ENCODE assay signal across 2 cellular contexts in genomic region chr20:33518071-33518470, GRCh38.
TF ChIP-seq lines count a peak whose summit lies in the region.

No MANE protein-coding gene starts in this region.

TF ChIP-seq in HepG2, 621 proteins besides CTCF, POLR2A, EP300 and RAD21:
- TF ChIP-seq ZNF75D (CRISPR knock-in tag; IDR thresholded peaks at IDR 0.05; ENCODE audit: borderline replicate concordance) (no peak), MXD4 (CRISPR knock-in tag; IDR thresholded peaks at IDR 0.05) (no peak), PHF21A (CRISPR knock-in tag; IDR thresholded peaks at IDR 0.05) (0 out of 2 replicates have a peak, but pooled peaks have one; percentile 38), ZBTB39 (CRISPR knock-in tag; IDR thresholded peaks at IDR 0.05) (no peak), TOE1 (CRISPR knock-in tag; IDR thresholded peaks at IDR 0.05) (no peak), ZFP37 (CRISPR knock-in tag; IDR thresholded peaks at IDR 0.05; ENCODE audit: borderline replicate concordance) (no peak)

TF ChIP-seq in WTC11, 78 proteins besides CTCF, POLR2A, EP300 and RAD21:
- TF ChIP-seq USF2 (CRISPR knock-in tag; IDR thresholded peaks at IDR 0.05) (no peak), RELA (CRISPR knock-in tag; IDR thresholded peaks at IDR 0.05; ENCODE audit: borderline replicate concordance) (no peak), ZNF219 (CRISPR knock-in tag; IDR thresholded peaks at IDR 0.05; ENCODE audit: borderline replicate concordance) (no peak), ZNF138 (CRISPR knock-in tag; conservative IDR thresholded peaks at IDR 0.05) (no peak), ARID4B (CRISPR knock-in tag; IDR thresholded peaks at IDR 0.05; ENCODE audit: borderline replicate concordance) (no peak), SMAD4 (CRISPR knock-in tag; IDR thresholded peaks at IDR 0.05) (no peak), ZNF425 (CRISPR knock-in tag; conservative IDR thresholded peaks at IDR 0.05) (no peak), ZNF317 (CRISPR knock-in tag; IDR thresholded peaks at IDR 0.05; ENCODE audit: borderline replicate concordance, low read depth) (no peak), ZNF281 (CRISPR knock-in tag; IDR thresholded peaks at IDR 0.05) (no peak), FOXP1 (CRISPR knock-in tag; IDR thresholded peaks at IDR 0.05; ENCODE audit: borderline replicate concordance) (no peak), SOX15 (CRISPR knock-in tag; IDR thresholded peaks at IDR 0.05) (no peak), CDX4 (CRISPR knock-in tag; IDR thresholded peaks at IDR 0.05; ENCODE audit: borderline replicate concordance) (no peak)
